Comparison of ENCODE assay signal across 18 cellular contexts in the genomic region with DNA sequence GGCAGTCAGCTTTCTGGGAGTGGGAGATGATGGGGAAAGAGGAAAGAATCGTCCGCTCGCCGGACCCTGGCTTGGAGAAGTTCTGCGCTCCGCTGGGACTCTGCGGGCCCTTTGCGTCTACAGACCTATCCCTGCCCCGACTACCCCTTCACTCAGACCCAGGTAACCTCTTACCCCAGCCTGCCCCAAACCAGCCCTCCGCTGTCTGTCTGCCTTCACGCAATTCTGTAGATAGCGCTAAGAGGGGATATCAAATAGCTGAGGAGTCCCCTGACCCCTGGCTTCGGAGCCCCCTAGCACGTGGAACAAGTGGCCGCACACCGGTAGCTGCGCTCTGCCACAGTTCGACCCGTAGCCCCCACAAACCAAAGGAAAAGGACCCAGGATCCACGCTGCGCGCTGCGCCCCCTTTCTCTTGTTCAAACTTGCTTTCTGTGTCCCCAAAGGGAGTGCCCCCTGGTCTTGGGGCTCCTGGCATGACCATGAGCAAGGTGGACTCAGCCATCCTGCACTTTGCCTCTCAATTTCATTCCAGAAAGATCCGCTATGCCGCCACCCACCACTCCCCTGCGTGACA. TPM values are rescaled to one million over a fixed set of nuclear protein-coding genes. Genes with fewer than 3 reads are reported as not detected.
A peak's percentile ranks its signal among the peaks of the same experiment; 100 is the strongest.
DNase-seq lines count a peak whose midpoint lies in the region; ATAC-seq and TF ChIP-seq lines count a peak whose summit lies in the region.
"Had no signal": no experiment of that assay in that cellular context is flagged by ENCODE, and none has a peak within 500 bp of the region (broad histone marks: within the 10 kb centered on the region; RNA-seq: fewer than 3 reads in every experiment).

No MANE protein-coding gene starts in this region.

- TF ChIP-seq CTCF in HCT116 (IDR thresholded peaks at IDR 0.05 in 2 of 3, conservative IDR thresholded peaks at IDR 0.05 in 1 of 3; ENCODE audit: borderline replicate concordance in 1 of 3, insufficient read depth in 1 of 3, low read depth in 2 of 3, low read length in 2 of 3) (no peak), MCF 10A (IDR thresholded peaks at IDR 0.05; ENCODE audit: unreplicated experiment) (no peak), kidney epithelial cell (IDR thresholded peaks at IDR 0.05; ENCODE audit: insufficient read depth, low read length, poor library complexity, severe bottlenecking) (no peak), sigmoid colon (IDR thresholded peaks at IDR 0.05) (no peak)

- TF ChIP-seq RAD21 in HCT116 (IDR thresholded peaks at IDR 0.05; ENCODE audit: low read depth): no peak

- no peaks in the 10 kb centered on the region for H3K79me2 ChIP-seq in HCT116 (ENCODE audit: insufficient read depth, low read length)

- peaks cover 29% of the 10 kb centered on the region for H3K36me3 Mint-ChIP-seq in MCF 10A (ENCODE audit: insufficient read depth, unreplicated experiment)
- H3K36me3 Mint-ChIP-seq: activated naive CD4-positive, alpha-beta T cell treated with anti-CD3 and anti-CD28 coated beads, Interleukin-2, amount 50 U/mL, for 24 hours had no signal

- DNase-seq in HCT116 (ENCODE audit: low read depth, low spot score) (no peak), MCF 10A (ENCODE audit: unreplicated experiment) (no peak), kidney epithelial cell (ENCODE audit: low read depth) (no peak), sigmoid colon (no peak), medulla oblongata (ENCODE audit: extremely low spot score) (no peak), NCI-H774 (lab: John Stamatoyannopoulos, UW) (no peak)
- DNase-seq in activated CD8-positive, alpha-beta memory T cell treated with anti-CD3 and anti-CD28 coated beads for 24 hours: no peak
- DNase-seq: cerebellar nuclear complex, DMS 273 treated with DMSO at 0.1 percent for 48 hours, erythroblast, left ventricle myocardium inferior, NCI-H1105 treated with DMSO at 0.1 percent for 48 hours, NCI-H345, nucleus accumbens, WERI-Rb-1 had no signal

- peak overlapping the region; percentile 76 for H3K4me2 ChIP-seq in HCT116 (ENCODE audit: low read length)

- peak overlapping the region; percentile 27 to 37 for H3K4me3 ChIP-seq in HCT116 (replicated peaks in 1 of 2; ENCODE audit: low read depth in 1 of 2, low read length in 2 of 2)
- H3K4me3 ChIP-seq in kidney epithelial cell (ENCODE audit: low read depth, low read length): peak overlapping the region; percentile 59
- H3K4me3 ChIP-seq in sigmoid colon: peak overlapping the region in 3 of 4 donors; percentile 4 to 14 (median 12)
- H3K4me3 ChIP-seq: skin epidermis had no signal

- H3K27me3 ChIP-seq in HCT116 (ENCODE audit: insufficient read depth, low read length): peaks cover 40% of the 10 kb centered on the region
- H3K27me3 ChIP-seq in kidney epithelial cell (ENCODE audit: control insufficient read depth, insufficient read depth, low read length): no peaks in the 10 kb centered on the region
- no peaks in the 10 kb centered on the region for H3K27me3 ChIP-seq in sigmoid colon

- RAD21 ChIA-PET in HCT116 (lab: Charles Lee; ENCODE audit: low non-redundant PET in 1 of 2, low total read pairs in 2 of 2, uncharacterized antibody in 2 of 2, unreplicated experiment in 2 of 2): no interaction called here

- no peaks in the 10 kb centered on the region for H3K9me2 ChIP-seq in HCT116 (ENCODE audit: insufficient read depth)

- ATAC-seq in HCT116: no peak
- no peak for ATAC-seq in HG03457 (IDR thresholded peaks at IDR 0.05; ENCODE audit: unreplicated experiment)

- peak overlapping the region; percentile 60; the same call in 1 of the 2 replicates for H3K27ac ChIP-seq in HCT116 (ENCODE audit: low read depth, low read length)
- H3K27ac ChIP-seq in sigmoid colon: peak overlapping the region; percentile 66 to 99 (median 82)
- H3K27ac ChIP-seq: left ventricle myocardium inferior, skin epidermis, WERI-Rb-1 had no signal

- H3K9me3 Mint-ChIP-seq in MCF 10A (ENCODE audit: unreplicated experiment): no peaks in the 10 kb centered on the region
- H3K9me3 Mint-ChIP-seq: activated naive CD4-positive, alpha-beta T cell treated with anti-CD3 and anti-CD28 coated beads, Interleukin-2, amount 50 U/mL, for 24 hours had no signal

- intact Hi-C loops in HCT116 (cut with micrococcal nuclease) (no loop called here), MCF 10A (cut with micrococcal nuclease) (no loop called here), sigmoid colon (cut with DNase I) (no loop called here)

- no peaks in the 10 kb centered on the region for H4K20me1 ChIP-seq in HCT116 (ENCODE audit: insufficient read depth)

- TF ChIP-seq POLR2A in HCT116 (IDR thresholded peaks at IDR 0.05; ENCODE audit: borderline replicate concordance, extremely low read depth, insufficient read depth, insufficient read length) (no peak), sigmoid colon (IDR thresholded peaks at IDR 0.05) (no peak)

- peak overlapping the region; percentile 52 for H3K9ac ChIP-seq in HCT116 (ENCODE audit: low read length)

- peaks cover 15% of the 10 kb centered on the region for H3K4me1 Mint-ChIP-seq in MCF 10A (ENCODE audit: insufficient read depth, unreplicated experiment)
- H3K4me1 Mint-ChIP-seq: activated naive CD4-positive, alpha-beta T cell treated with anti-CD3 and anti-CD28 coated beads, Interleukin-2, amount 50 U/mL, for 24 hours had no signal

- 23 to 75% methylated on average over 26 of the region's 26 CpGs for WGBS in sigmoid colon, 2 donors

- H3K9me3 ChIP-seq in HCT116 (ENCODE audit: control insufficient read depth in 1 of 2, insufficient read depth in 1 of 2, low read depth in 1 of 2, low read length in 2 of 2) (no peaks in the 10 kb centered on the region), sigmoid colon (no peaks in the 10 kb centered on the region)
- H3K9me3 ChIP-seq: left ventricle myocardium inferior had no signal

- CTCF ChIA-PET in HCT116 (lab: Charles Lee): no interaction called here
- CTCF ChIA-PET in MCF 10A (lab: Yijun Ruan, JAX): interaction anchor here (4.2 kb wide), 1 partner anchor 24 kb away, joined by 19 read pairs; no protein-coding TSS in a partner anchor

- H3K4me1 ChIP-seq in HCT116 (ENCODE audit: control insufficient read depth in 1 of 2, insufficient read depth in 2 of 2, low read length in 2 of 2): peaks cover 33 to 78% of the 10 kb centered on the region in 2 experiments
- peaks cover 0 to 67% (median 47%) of the 10 kb centered on the region in 4 donors for H3K4me1 ChIP-seq in sigmoid colon
- H3K4me1 ChIP-seq: left ventricle myocardium inferior had no signal

- H3K36me3 ChIP-seq in HCT116 (ENCODE audit: control insufficient read depth in 1 of 2, insufficient read depth in 2 of 2, low read length in 2 of 2) (no peaks in the 10 kb centered on the region), kidney epithelial cell (ENCODE audit: control insufficient read depth, insufficient read depth, low read length) (no peaks in the 10 kb centered on the region), sigmoid colon (peaks cover 0 to 6% (median 2%) of the 10 kb centered on the region in 4 donors)
- H3K36me3 ChIP-seq: left ventricle myocardium inferior, WERI-Rb-1 had no signal

- POLR2A ChIA-PET in HCT116 (lab: Charles Lee) (no interaction called here), MCF 10A (lab: Yijun Ruan, JAX) (interaction anchor here (1.3 to 12.2 kb wide), 8 partner anchors 9 to 267 kb away, joined by 4 to 485 read pairs (median 43); a partner anchor contains a TSS)

- peak overlapping the region; percentile 94 for H3K4me3 Mint-ChIP-seq in MCF 10A (ENCODE audit: unreplicated experiment)
- H3K4me3 Mint-ChIP-seq: activated naive CD4-positive, alpha-beta T cell treated with anti-CD3 and anti-CD28 coated beads, Interleukin-2, amount 50 U/mL, for 24 hours had no signal

- no peaks in the 10 kb centered on the region for H3K27me3 Mint-ChIP-seq in MCF 10A (ENCODE audit: insufficient read depth, unreplicated experiment)

- no peak for TF ChIP-seq EP300 in sigmoid colon (IDR thresholded peaks at IDR 0.05)

- BruUV-seq in HCT116 (replicated peaks; lab: Mats Ljungman, UMichigan) (no TSS peak), MCF 10A (replicated peaks; lab: Mats Ljungman, UMichigan) (no TSS peak)

- H2AFZ ChIP-seq in HCT116 (ENCODE audit: low read depth, low read length, poor library complexity, severe bottlenecking): peak overlapping the region; percentile 70

- H3K27ac Mint-ChIP-seq in MCF 10A (ENCODE audit: low read depth, unreplicated experiment): peak overlapping the region; percentile 98
- H3K27ac Mint-ChIP-seq: activated naive CD4-positive, alpha-beta T cell treated with anti-CD3 and anti-CD28 coated beads, Interleukin-2, amount 50 U/mL, for 24 hours had no signal

TF ChIP-seq in HCT116, 20 proteins besides CTCF, POLR2A, EP300 and RAD21 (continues in another document):
- no peak for TF ChIP-seq EGR1 (IDR thresholded peaks at IDR 0.05; ENCODE audit: low read depth)
- TF ChIP-seq ELF1 (IDR thresholded peaks at IDR 0.05; ENCODE audit: borderline replicate concordance, low read depth): no peak

RNA-seq across cellular contexts. Expression of a gene that starts 7.0 kb away (rescaled TPM):
- total RNA-seq in HCT116 (2021; ENCODE audit: unreplicated experiment) (2.0 TPM), MCF 10A (2022) (2.6 and 3.7 TPM in 2 replicates), kidney epithelial cell (4.5 and 7.4 TPM in 2 replicates), sigmoid colon (1 to 10 TPM; 2.0 to 4.2 (median 2.9) TPM)
- 1.5 and 1.8 TPM in 2 replicates for polyA plus RNA-seq in HCT116 (2012)
- 1 to 10 TPM in 2 of 3 donors, not detected in 1; 1.8 to 4.8 TPM for polyA plus RNA-seq in sigmoid colon
- total RNA-seq: left ventricle myocardium inferior had no signal

RNA-seq across cellular contexts. Expression of a gene that starts 19.9 kb away (rescaled TPM):
- total RNA-seq in HCT116 (2021; ENCODE audit: unreplicated experiment) (6.7 TPM), MCF 10A (2022) (7.4 and 8.8 TPM in 2 replicates), kidney epithelial cell (18.8 and 19.1 TPM in 2 replicates), sigmoid colon (10 to 100 TPM in 3 of 4 donors, 1 to 10 TPM in 1; 9.2 to 12.2 (median 11.2) TPM)
- 3.2 and 7.2 TPM in 2 replicates for polyA plus RNA-seq in HCT116 (2012)
- polyA plus RNA-seq in sigmoid colon: 10 to 100 TPM in 1 of 3 donors, 1 to 10 TPM in 2; 3.2 to 14.3 (median 7.8) TPM
- total RNA-seq: left ventricle myocardium inferior had no signal

RNA-seq across cellular contexts. Expression of a gene that starts 21.1 kb away (rescaled TPM):
- total RNA-seq in HCT116 (2021; ENCODE audit: unreplicated experiment) (0.57 TPM), MCF 10A (2022) (1.2 and 1.4 TPM in 2 replicates), kidney epithelial cell (0.34 and 1.1 TPM in 2 replicates), sigmoid colon (1 to 10 TPM; 1.6 to 4.3 (median 3.2) TPM)
- polyA plus RNA-seq in HCT116 (2012): 0.26 and 0.31 TPM in 2 replicates
- polyA plus RNA-seq in sigmoid colon: 1 to 10 TPM in 1 of 3 donors, under 1 TPM in 2; 0.60 to 1.9 (median 0.69) TPM
- total RNA-seq: left ventricle myocardium inferior had no signal

RNA-seq across cellular contexts. Expression of a gene that starts 24.0 kb away (rescaled TPM):
- total RNA-seq in HCT116 (2021; ENCODE audit: unreplicated experiment) (12.7 TPM), MCF 10A (2022) (0.96 and 2.0 TPM in 2 replicates), kidney epithelial cell (4.8 and 10.5 TPM in 2 replicates), sigmoid colon (1 to 10 TPM; 4.2 to 10.0 (median 4.5) TPM)
- 3.9 and 4.9 TPM in 2 replicates for polyA plus RNA-seq in HCT116 (2012)
- polyA plus RNA-seq in sigmoid colon: 1 to 10 TPM in 2 of 3 donors, not detected in 1; 1.6 to 8.1 TPM
- total RNA-seq: left ventricle myocardium inferior had no signal

RNA-seq across cellular contexts. Expression of a gene that starts 27.8 kb away (rescaled TPM):
- total RNA-seq in HCT116 (2021; ENCODE audit: unreplicated experiment) (2.8 TPM), MCF 10A (2022) (5.6 and 7.1 TPM in 2 replicates), kidney epithelial cell (2.8 and 4.3 TPM in 2 replicates), sigmoid colon (1 to 10 TPM in 2 of 4 donors, under 1 TPM in 2; 0.14 to 1.1 (median 0.95) TPM)
- 1.1 and 1.5 TPM in 2 replicates for polyA plus RNA-seq in HCT116 (2012)
- 1 to 10 TPM in 2 of 3 donors, under 1 TPM in 1; 0.69 to 2.4 (median 2.0) TPM for polyA plus RNA-seq in sigmoid colon
- total RNA-seq: left ventricle myocardium inferior had no signal
